Comparison of ENCODE assay signal across 26 cellular contexts in the genomic region with DNA sequence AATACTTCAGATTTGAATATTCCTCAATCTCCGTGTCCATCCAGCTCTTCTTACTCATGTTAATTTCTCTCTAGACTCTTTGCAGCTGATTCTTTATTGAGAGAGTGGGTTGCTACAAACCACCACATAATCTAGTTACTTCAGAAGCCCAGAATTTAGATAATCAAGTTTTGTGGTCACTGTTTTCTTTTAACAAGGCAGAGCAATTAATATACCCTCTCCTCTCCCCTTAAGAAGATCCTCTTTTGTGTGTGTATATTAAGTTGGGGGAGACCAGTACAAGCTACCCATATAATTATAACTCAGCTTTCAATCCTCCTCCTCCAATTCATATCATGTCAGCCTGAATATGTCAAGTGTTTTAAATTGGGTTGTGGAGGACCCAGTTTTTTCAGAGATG.
"Had no signal": no experiment of that assay in that cellular context is flagged by ENCODE, and none has a peak within 500 bp of the region (broad histone marks: within the 10 kb centered on the region; RNA-seq: fewer than 3 reads in every experiment).

No MANE protein-coding gene starts in this region.

- H3K9me3 ChIP-seq: esophagus squamous epithelium, heart right ventricle, left lung, prostate gland, sigmoid colon, testis, tibial artery, upper lobe of left lung had no signal

- H3K27me3 ChIP-seq: dorsolateral prefrontal cortex, esophagus squamous epithelium, heart right ventricle, left lung, sigmoid colon, testis, tibial artery, upper lobe of left lung had no signal

- H3K4me1 ChIP-seq: esophagus squamous epithelium, left lung, prostate gland, sigmoid colon, testis, tibial artery, upper lobe of left lung had no signal

- DNase-seq: dorsolateral prefrontal cortex; effector CD8-positive, alpha-beta T cell; endodermal cell; esophagus squamous epithelium; foreskin melanocyte; glutamatergic neuron; heart right ventricle; hippocampal formation; left cardiac atrium; left lung; mesendoderm; midbrain; naive thymus-derived CD4-positive, alpha-beta T cell; nephron progenitor cell; nucleus accumbens; right cardiac atrium; sigmoid colon; stimulated activated CD4-positive, alpha-beta T cell treated with anti-CD3 and anti-CD28 coated beads, Interleukin-2, amount 100 ng/mL, for 24 hours; stimulated activated CD4-positive, alpha-beta T cell treated with anti-CD3 and anti-CD28 coated beads, Interleukin-4, amount 100 ng/mL, for 24 hours; stimulated activated naive CD8-positive, alpha-beta T cell treated with anti-CD3 and anti-CD28 coated beads, Interleukin-15, Interleukin-2, amounts not matched to agents 100 U/mL and 50 U/mL, for 24 hours; substantia nigra; testis; tibial artery; upper lobe of left lung had no signal

- H3K27ac ChIP-seq: esophagus squamous epithelium, heart right ventricle, left lung, prostate gland, sigmoid colon, testis, tibial artery, upper lobe of left lung had no signal

- H3K4me3 ChIP-seq: dorsolateral prefrontal cortex, esophagus squamous epithelium, heart right ventricle, left lung, prostate gland, sigmoid colon, testis, tibial artery, upper lobe of left lung had no signal

- ATAC-seq: heart right ventricle; left cardiac atrium; left lung; naive thymus-derived CD4-positive, alpha-beta T cell; right cardiac atrium; stimulated activated memory B cell treated with anti-CD40 and anti-IgM and Interleukin-4, amounts not matched to agents 10 μg/mL and 1 μg/mL and 100 μg/mL, for 72 hours; stimulated activated naive CD8-positive, alpha-beta T cell treated with anti-CD3 and anti-CD28 coated beads, Interleukin-15, Interleukin-2, amounts not matched to agents 100 U/mL and 50 U/mL, for 24 hours had no signal
